Comparison of ENCODE assay signal across 13 cellular contexts in the genomic region with DNA sequence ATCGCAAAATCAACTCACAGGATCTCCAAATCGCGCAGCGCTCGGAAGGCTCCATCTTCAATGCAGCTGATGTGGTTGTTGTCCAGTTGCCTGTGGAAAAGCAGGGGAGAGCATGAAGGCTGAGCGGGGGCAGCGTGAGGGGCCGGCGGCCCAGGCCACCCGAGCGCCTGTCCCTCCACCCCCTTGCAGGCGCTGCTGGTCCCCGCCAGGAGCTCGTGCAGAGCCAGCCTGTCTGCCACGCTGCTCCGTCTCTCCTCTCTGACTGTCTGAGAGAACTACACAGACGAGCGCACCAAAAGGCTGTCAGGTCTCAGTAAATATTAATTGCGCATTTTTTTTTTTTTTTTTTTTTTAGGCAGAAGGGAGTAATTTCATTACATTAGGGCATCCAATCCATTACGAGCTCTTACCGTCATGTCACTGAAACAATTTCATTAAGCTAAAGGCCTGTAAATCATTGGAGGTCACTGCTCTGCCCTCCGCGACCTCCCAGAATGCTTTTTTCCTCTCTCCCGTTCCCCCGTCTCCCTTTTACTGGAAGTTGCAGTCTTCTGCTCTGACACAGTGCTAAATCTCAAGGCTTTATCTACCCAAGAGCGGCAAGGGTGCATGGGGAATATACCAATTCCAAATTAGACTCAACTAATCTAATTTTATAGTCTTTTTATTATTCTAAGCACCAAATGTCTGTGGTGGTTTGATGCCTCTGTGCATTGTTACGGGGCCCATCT.
"Had no signal": no experiment of that assay in that cellular context is flagged by ENCODE, and none has a peak within 500 bp of the region (broad histone marks: within the 10 kb centered on the region; RNA-seq: fewer than 3 reads in every experiment).

No MANE protein-coding gene starts in this region.

- H3K9me3 Mint-ChIP-seq: activated B cell treated with CpG ODN at 0.5 μM for 24 hours; activated CD4-positive, alpha-beta T cell treated with anti-CD3 and anti-CD28 coated beads, Interleukin-2, amount 10 ng/mL, durations not matched to agents 24 days and 14 days; activated naive CD4-positive, alpha-beta T cell treated with anti-CD3 and anti-CD28 coated beads for 36 hours; T-helper 1 cell treated with Interleukin-12 subunit alpha and Interleukin-12 subunit beta and Interleukin-4 antibody, amounts not matched to agents 30 μg/mL and 1 μg/mL, for 36 hours had no signal

- H3K27ac ChIP-seq: thyroid gland, uterus had no signal

- ATAC-seq: naive thymus-derived CD4-positive, alpha-beta T cell had no signal

- H3K9me3 ChIP-seq: thyroid gland, uterus had no signal

- H3K27ac Mint-ChIP-seq: activated B cell treated with CpG ODN at 0.5 μM for 24 hours; activated CD4-positive, alpha-beta T cell treated with anti-CD3 and anti-CD28 coated beads, Interleukin-2, amount 10 ng/mL, durations not matched to agents 24 days and 14 days; activated naive CD4-positive, alpha-beta T cell treated with anti-CD3 and anti-CD28 coated beads for 36 hours; naive thymus-derived CD4-positive, alpha-beta T cell; T-helper 1 cell treated with Interleukin-12 subunit alpha and Interleukin-12 subunit beta and Interleukin-4 antibody, amounts not matched to agents 30 μg/mL and 1 μg/mL, for 36 hours had no signal

- H3K4me3 ChIP-seq: lung, thyroid gland, uterus had no signal

- H3K4me1 Mint-ChIP-seq: activated B cell treated with CpG ODN at 0.5 μM for 24 hours; activated CD4-positive, alpha-beta T cell treated with anti-CD3 and anti-CD28 coated beads, Interleukin-2, amount 10 ng/mL, durations not matched to agents 24 days and 14 days; naive thymus-derived CD4-positive, alpha-beta T cell had no signal

- H3K4me3 Mint-ChIP-seq: activated B cell treated with CpG ODN at 0.5 μM for 24 hours; activated CD4-positive, alpha-beta T cell treated with anti-CD3 and anti-CD28 coated beads, Interleukin-2, amount 10 ng/mL, durations not matched to agents 24 days and 14 days; activated naive CD4-positive, alpha-beta T cell treated with anti-CD3 and anti-CD28 coated beads for 36 hours; naive thymus-derived CD4-positive, alpha-beta T cell; T-helper 1 cell treated with Interleukin-12 subunit alpha and Interleukin-12 subunit beta and Interleukin-4 antibody, amounts not matched to agents 30 μg/mL and 1 μg/mL, for 36 hours had no signal

- H3K27me3 ChIP-seq: thyroid gland, uterus had no signal

- H3K36me3 ChIP-seq: thyroid gland, uterus had no signal

- DNase-seq: activated B cell treated with CpG ODN at 0.5 μM for 24 hours; activated CD4-positive, alpha-beta T cell treated with anti-CD3 and anti-CD28 coated beads, Interleukin-2, amount 10 ng/mL, durations not matched to agents 24 days and 14 days; activated naive CD4-positive, alpha-beta T cell treated with anti-CD3 and anti-CD28 coated beads for 36 hours; caudate nucleus; cortex of kidney; effector CD8-positive, alpha-beta T cell; hippocampal formation; naive thymus-derived CD4-positive, alpha-beta T cell; small intestine; thyroid gland; uterus had no signal

- H3K4me1 ChIP-seq: thyroid gland, uterus had no signal

- H3K36me3 Mint-ChIP-seq: naive thymus-derived CD4-positive, alpha-beta T cell had no signal
